Comparison of ENCODE assay signal across 1 cellular context in genomic region chr19:48518207-48518606, GRCh38.
TF ChIP-seq lines count a peak whose summit lies in the region.

No MANE protein-coding gene starts in this region.

TF ChIP-seq in GM23338, 12 proteins besides CTCF, POLR2A, EP300 and RAD21 (continued from another document):
- TF ChIP-seq REST (IDR thresholded peaks at IDR 0.05; ENCODE audit: unreplicated experiment) (no peak), EZH2phosphoT487 (IDR thresholded peaks at IDR 0.05; ENCODE audit: unreplicated experiment) (no peak)
